In genomic region chr17:81566461-81567126, GRCh38 we compare ENCODE assay signal across 8 cellular contexts. TPM values are rescaled to one million over a fixed set of nuclear protein-coding genes. Genes with fewer than 3 reads are reported as not detected.
A peak's percentile ranks its signal among the peaks of the same experiment; 100 is the strongest.
DNase-seq lines count a peak whose midpoint lies in the region; ATAC-seq and TF ChIP-seq lines count a peak whose summit lies in the region.

No MANE protein-coding gene starts in this region.

- H3K27ac ChIP-seq in HEK293 (ENCODE audit: extremely low read depth, low read depth, low read length) (peak overlapping the region; percentile 88), GM23338 (ENCODE audit: low read depth) (no peak overlapping the region)

- peaks cover 3% of the 10 kb centered on the region for H3K27me3 Mint-ChIP-seq in GM23338 (ENCODE audit: insufficient read depth, low read depth, poor library complexity)

- H3K4me2 ChIP-seq in GM23338 = no peak overlapping the region

- H3K9me3 ChIP-seq in HEK293 (ENCODE audit: control insufficient read depth, insufficient read depth, low read depth, low read length) (no peaks in the 10 kb centered on the region), mucosa of descending colon (no peaks in the 10 kb centered on the region)

- CTCF ChIA-PET in HEK293 (lab: Yijun Ruan, JAX) = interaction anchor here (0.6 to 7.8 kb wide), 9 partner anchors 8 to 314 kb away, joined by 3 to 69 read pairs (median 4); partner anchors contain the start of gene FAAP100

- no peak overlapping the region for H3K27ac Mint-ChIP-seq in GM23338

- ATAC-seq in mucosa of descending colon = peak; percentile 84
- no peak for ATAC-seq in GM18858 (IDR thresholded peaks at IDR 0.05; ENCODE audit: unreplicated experiment)
- no peak for ATAC-seq in GM23338

- peaks cover 46 to 100% of the 10 kb centered on the region in 2 experiments for H3K36me3 ChIP-seq in HEK293 (ENCODE audit: control insufficient read depth in 2 of 2, insufficient read depth in 1 of 2, low read length in 2 of 2)
- peaks cover 16% of the 10 kb centered on the region for H3K36me3 ChIP-seq in mucosa of descending colon (ENCODE audit: low read depth)
- H3K36me3 ChIP-seq in GM23338 (ENCODE audit: insufficient read depth) = peaks cover 20% of the 10 kb centered on the region; the same call in 1 of the 2 replicates

- H3K27me3 ChIP-seq in GM23338 (ENCODE audit: insufficient read depth) = no peaks in the 10 kb centered on the region

- no peak overlapping the region for H2AFZ ChIP-seq in GM23338

- H4K20me1 ChIP-seq in GM23338 (replicated peaks; ENCODE audit: insufficient read depth) = peaks cover 8% of the 10 kb centered on the region

- H3K4me3 ChIP-seq in HEK293 (ENCODE audit: low read depth, low read length) (no peak overlapping the region), mucosa of descending colon (no peak overlapping the region), GM23338 (no peak overlapping the region)

- peak; percentile 35 for DNase-seq in NCI-H510A (lab: John Stamatoyannopoulos, UW)
- DNase-seq in dedifferentiated amniotic fluid mesenchymal stem cell (ENCODE audit: extremely low spot score) = peak; percentile 91
- DNase-seq in mucosa of descending colon = peak; percentile 70 to 83 (median 74)
- DNase-seq in GM23338 (ENCODE audit: low spot score) = no peak
- no peak for DNase-seq in activated CD4-positive, alpha-beta T cell treated with anti-CD3 and anti-CD28 coated beads for 4 hours
- DNase-seq in NCI-H1436 treated with DMSO at 0.1 percent for 48 hours (lab: John Stamatoyannopoulos, UW) = no peak

- peaks cover 87% of the 10 kb centered on the region for H3K36me3 Mint-ChIP-seq in GM23338 (ENCODE audit: low read depth)

- H3K9me2 ChIP-seq in GM23338 (ENCODE audit: insufficient read depth) = no peaks in the 10 kb centered on the region

- POLR2A ChIA-PET in HEK293 (lab: Yijun Ruan, JAX) = interaction anchor here (0.5 to 2.0 kb wide), 13 partner anchors 10 to 281 kb away, joined by 3 to 16 read pairs (median 4); partner anchors contain the start of genes ACTG1, ARL16, BAHCC1 and FAAP100

- TF ChIP-seq CTCF in HEK293 (tag by site-specific recombination; IDR thresholded peaks at IDR 0.05) (no peak), mucosa of descending colon (IDR thresholded peaks at IDR 0.05) (no peak), GM23338 (conservative IDR thresholded peaks at IDR 0.05; ENCODE audit: low read depth in 2 of 2) (no peak)

- intact Hi-C loops in mucosa of descending colon (cut with DNase I, micrococcal nuclease) = no loop called here

- no peaks in the 10 kb centered on the region for H3K79me2 ChIP-seq in GM23338 (replicated peaks; ENCODE audit: insufficient read depth)

- H3K4me1 ChIP-seq in HEK293 (ENCODE audit: control insufficient read depth, insufficient read depth, low read length) (peaks cover 23% of the 10 kb centered on the region), mucosa of descending colon (ENCODE audit: low read depth) (peaks cover 20% of the 10 kb centered on the region), GM23338 (ENCODE audit: insufficient read depth) (no peaks in the 10 kb centered on the region)

- no peaks in the 10 kb centered on the region for H3K4me1 Mint-ChIP-seq in GM23338

- H3K4me3 Mint-ChIP-seq in GM23338 = no peak overlapping the region

- no peaks in the 10 kb centered on the region for H3F3A ChIP-seq in GM23338 (replicated peaks; ENCODE audit: low read depth)

- H3K9me3 Mint-ChIP-seq in GM23338 = no peaks in the 10 kb centered on the region

TF ChIP-seq in HEK293, 187 proteins besides CTCF, POLR2A, EP300 and RAD21 (continues in another document):
- no peak for TF ChIP-seq TCF7L2 (IDR thresholded peaks at IDR 0.05; ENCODE audit: borderline replicate concordance, low read depth, low read length)
- TF ChIP-seq MEIS1 (CRISPR knock-in tag; IDR thresholded peaks at IDR 0.05; ENCODE audit: borderline replicate concordance) = no peak
- TF ChIP-seq ZNF548 (tag by site-specific recombination; IDR thresholded peaks at IDR 0.05) = no peak
- no peak for TF ChIP-seq ZNF324 (tag by site-specific recombination; IDR thresholded peaks at IDR 0.05)
- TF ChIP-seq ZNF341 (tag by site-specific recombination; IDR thresholded peaks at IDR 0.05; ENCODE audit: low read depth) = peak; percentile 39
- TF ChIP-seq PATZ1 (tag by site-specific recombination; IDR thresholded peaks at IDR 0.05) = peak; percentile 74; the same call in 1 of the 2 replicates
- TF ChIP-seq ZNF354C (tag by site-specific recombination; IDR thresholded peaks at IDR 0.05; ENCODE audit: borderline replicate concordance, low read depth) = no peak
- no peak for TF ChIP-seq ZNF624 (tag by site-specific recombination; IDR thresholded peaks at IDR 0.05)
- TF ChIP-seq ZNF362 (tag by site-specific recombination; IDR thresholded peaks at IDR 0.05) = no peak

TF ChIP-seq in GM23338, 12 proteins besides CTCF, POLR2A, EP300 and RAD21 (continues in another document):
- no peak for TF ChIP-seq ZNF331 (CRISPR knock-in tag; IDR thresholded peaks at IDR 0.05; ENCODE audit: low read depth)
- TF ChIP-seq ZNF114 (CRISPR knock-in tag; IDR thresholded peaks at IDR 0.05) = no peak
- no peak for TF ChIP-seq ETS1 (IDR thresholded peaks at IDR 0.05)
- TF ChIP-seq POLR2AphosphoS5 (IDR thresholded peaks at IDR 0.05; ENCODE audit: low read depth) = no peak
- TF ChIP-seq EZH2phosphoT487 (IDR thresholded peaks at IDR 0.05; ENCODE audit: unreplicated experiment) = no peak
- no peak for TF ChIP-seq JUNB (IDR thresholded peaks at IDR 0.05; ENCODE audit: unreplicated experiment)
- no peak for TF ChIP-seq STAT1 (IDR thresholded peaks at IDR 0.05; ENCODE audit: unreplicated experiment)

RNA-seq across cellular contexts. Expression of gene FAAP100, which starts 14.4 kb away (rescaled TPM):
- 10 to 100 TPM; 23.2 to 28.9 (median 25.0) TPM for total RNA-seq in mucosa of descending colon
- 50.5 and 52.8 TPM in 2 replicates for total RNA-seq in GM23338 (2014; rRNA removed; shearing (Covaris generic))
- polyA plus RNA-seq in GM23338 (2016; fragmentation: Nextera tagmentation; extraction: Ambion mirVana) = 16.0 and 16.2 TPM in 2 replicates

RNA-seq across cellular contexts. Expression of gene FSCN2, which starts 38.4 kb away (rescaled TPM):
- total RNA-seq in mucosa of descending colon = 1 to 10 TPM; 1.6 to 4.0 (median 2.5) TPM
- 1.6 TPM in 1 of 2 replicates, not detected in the other for total RNA-seq in GM23338 (2014; rRNA removed; shearing (Covaris generic))
- 0.13 TPM in 1 of 2 replicates, not detected in the other for polyA plus RNA-seq in GM23338 (2016; fragmentation: Nextera tagmentation; extraction: Ambion mirVana)

RNA-seq across cellular contexts. Expression of gene ACTG1, which starts 54.0 kb away (rescaled TPM):
- total RNA-seq in mucosa of descending colon = 1,000 to 10,000 TPM; 1,922 to 4,060 (median 3,184) TPM
- 4,739 and 4,954 TPM in 2 replicates for total RNA-seq in GM23338 (2014; rRNA removed; shearing (Covaris generic))
- 1,867 and 1,896 TPM in 2 replicates for polyA plus RNA-seq in GM23338 (2016; fragmentation: Nextera tagmentation; extraction: Ambion mirVana)

Comparison
In these comparisons a context has a peak if more than half of its experiments do, and no peak if none do; other contexts are left out.
1. DNase-seq: peak in NCI-H510A (single experiment), dedifferentiated amniotic fluid mesenchymal stem cell (single experiment) and mucosa of descending colon (3 of 3); none in GM23338 (single experiment), activated CD4-positive, alpha-beta T cell treated with anti-CD3 and anti-CD28 coated beads for 4 hours (0 of 2) and NCI-H1436 treated with DMSO at 0.1 percent for 48 hours (single experiment).